8 cellular contexts compared by ENCODE assay signal in the genomic region with DNA sequence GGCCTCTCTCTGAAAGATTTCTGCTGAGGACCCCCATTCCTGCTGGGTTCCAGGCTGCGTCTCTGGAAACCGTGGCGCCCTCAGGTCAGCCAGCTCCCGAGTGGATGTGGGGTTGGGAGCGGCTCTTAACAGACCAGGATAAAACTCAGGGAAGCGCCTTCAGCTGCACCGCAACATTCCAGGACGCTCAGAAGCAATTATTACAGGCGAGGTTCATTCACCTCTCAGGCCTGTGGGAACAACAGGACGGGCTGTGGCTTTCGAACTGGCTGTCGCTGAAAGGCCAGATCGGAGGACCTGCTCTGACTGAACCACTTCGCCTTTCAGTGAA. TPM values are rescaled to one million over a fixed set of nuclear protein-coding genes. Genes with fewer than 3 reads are reported as not detected.
A peak's percentile ranks its signal among the peaks of the same experiment; 100 is the strongest.
DNase-seq lines count a peak whose midpoint lies in the region; ATAC-seq and TF ChIP-seq lines count a peak whose summit lies in the region.

No MANE protein-coding gene starts in this region.

- H3K27me3 Mint-ChIP-seq in effector memory CD8-positive, alpha-beta T cell = peaks cover 26 to 27% of the 10 kb centered on the region in 2 donors
- peaks cover 10 to 12% of the 10 kb centered on the region in 2 donors for H3K27me3 Mint-ChIP-seq in natural killer cell (ENCODE audit: low read depth in 2 of 2)

- H3K4me3 Mint-ChIP-seq in effector memory CD8-positive, alpha-beta T cell = peak overlapping the region; percentile 40 to 58
- peak overlapping the region; percentile 97 for H3K4me3 Mint-ChIP-seq in natural killer cell

- H3K4me3 ChIP-seq in AG04450 (ENCODE audit: low read depth, low read length) = peak overlapping the region; percentile 82
- H3K4me3 ChIP-seq in MG63 = peak overlapping the region; percentile 70

- H3K36me3 ChIP-seq in MG63 = no peaks in the 10 kb centered on the region

- TF ChIP-seq CTCF in AG04450 (IDR thresholded peaks at IDR 0.05; ENCODE audit: low read depth, low read length) = no peak
- no peak for TF ChIP-seq CTCF in natural killer cell (IDR thresholded peaks at IDR 0.05)

- H3K9me3 Mint-ChIP-seq in effector memory CD8-positive, alpha-beta T cell = no peaks in the 10 kb centered on the region
- H3K9me3 Mint-ChIP-seq in natural killer cell = no peaks in the 10 kb centered on the region

- no peak overlapping the region for H3K27ac Mint-ChIP-seq in effector memory CD8-positive, alpha-beta T cell
- H3K27ac Mint-ChIP-seq in natural killer cell = peak overlapping the region in 1 of 2 donors; percentile 85

- no peak overlapping the region for H3K27ac ChIP-seq in AG04450 (ENCODE audit: low read depth, low read length)

- DNase-seq in AG04450 (ENCODE audit: low read depth, low spot score) (no peak), MG63 (no peak), natural killer cell (no peak), UCSD-AML1 (lab: John Stamatoyannopoulos, UW; ENCODE audit: unreplicated experiment) (no peak), middle frontal gyrus (ENCODE audit: extremely low spot score, low spot score) (no peak)
- no peak for DNase-seq in effector memory CD8-positive, alpha-beta T cell

- H3K27me3 ChIP-seq in AG04450 (ENCODE audit: control insufficient read depth, insufficient read depth, low read length) = no peaks in the 10 kb centered on the region
- H3K27me3 ChIP-seq in MG63 = no peaks in the 10 kb centered on the region

- POLR2A ChIA-PET in AG04450 (lab: Yijun Ruan, JAX) = interaction anchor here (0.6 to 1.3 kb wide), 2 partner anchors 22 to 90 kb away, joined by 3 to 7 read pairs; no protein-coding TSS in a partner anchor

- intact Hi-C loops in natural killer cell (cut with micrococcal nuclease) = no loop called here

- H3K9me3 ChIP-seq in AG04450 (ENCODE audit: control insufficient read depth, insufficient read depth, low read length) (no peaks in the 10 kb centered on the region; the same call in 1 of the 2 replicates), MG63 (no peaks in the 10 kb centered on the region)

- H3K36me3 Mint-ChIP-seq in effector memory CD8-positive, alpha-beta T cell (ENCODE audit: insufficient read depth) = peaks cover 3% of the 10 kb centered on the region
- no peaks in the 10 kb centered on the region for H3K36me3 Mint-ChIP-seq in natural killer cell

- no peak for ATAC-seq in effector memory CD8-positive, alpha-beta T cell (replicated peaks)
- ATAC-seq in natural killer cell (no peak), GM21367 (IDR thresholded peaks at IDR 0.05; ENCODE audit: unreplicated experiment) (no peak), HG02884 (IDR thresholded peaks at IDR 0.05; ENCODE audit: unreplicated experiment) (no peak)

- CTCF ChIA-PET in AG04450 (lab: Charles Lee) = interaction anchor here (0.9 to 1.1 kb wide), 2 partner anchors 99 to 338 kb away, joined by 3 to 4 read pairs; no protein-coding TSS in a partner anchor

- peaks cover 7 to 9% of the 10 kb centered on the region in 2 donors for H3K4me1 Mint-ChIP-seq in effector memory CD8-positive, alpha-beta T cell (ENCODE audit: low read depth in 2 of 2)
- H3K4me1 Mint-ChIP-seq in natural killer cell = peaks cover 12% of the 10 kb centered on the region in 2 donors

RNA-seq across cellular contexts. Expression of gene GAS2L3, which starts 0.4 kb away (rescaled TPM):
- 5.6 and 9.1 TPM in 2 replicates for polyA plus RNA-seq in AG04450 (2011; rRNA removed)
- polyA minus RNA-seq in AG04450 (2011; rRNA and poly(A)+ RNA removed) = 7.4 and 12.1 TPM in 2 replicates
- total RNA-seq in MG63 (2014; rRNA removed; shearing (Covaris generic); ENCODE audit: low replicate concordance) = 13.4 and 44.0 TPM in 2 replicates
- 1 to 10 TPM in 2 of 3 donors, under 1 TPM in 1; 0.66 to 1.4 (median 1.0) TPM for total RNA-seq in natural killer cell
